Comparison of ENCODE assay signal across 17 cellular contexts in genomic region chr1:84363622-84364021, GRCh38. TPM values are rescaled to one million over a fixed set of nuclear protein-coding genes. Genes with fewer than 3 reads are reported as not detected.
"Had no signal": no experiment of that assay in that cellular context is flagged by ENCODE, and none has a peak within 500 bp of the region (broad histone marks: within the 10 kb centered on the region; RNA-seq: fewer than 3 reads in every experiment).

No MANE protein-coding gene starts in this region.

- ATAC-seq: activated CD4-positive, CD25-positive, alpha-beta regulatory T cell treated with anti-CD3 and anti-CD28 coated beads, Interleukin-2, amount 50 U/mL, for 24 hours; activated naive CD4-positive, alpha-beta T cell treated with anti-CD3 and anti-CD28 coated beads, Interleukin-2, amount 50 U/mL, for 72 hours; left cardiac atrium had no signal

- H3K36me3 Mint-ChIP-seq: activated naive CD4-positive, alpha-beta T cell treated with anti-CD3 and anti-CD28 coated beads, Interleukin-2, amount 50 U/mL, for 72 hours; naive B cell had no signal

- H3K4me3 Mint-ChIP-seq: activated T-cell treated with anti-CD3 and anti-CD28 coated beads, Interleukin-2, amount 50 U/mL, for 24 hours; immature natural killer cell; naive B cell had no signal

- H3K9ac ChIP-seq: parathyroid adenoma had no signal

- H3K4me3 ChIP-seq: lung, skin epidermis, transverse colon had no signal

- H3K36me3 ChIP-seq: brain microvascular endothelial cell, transverse colon had no signal

- H3K4me1 ChIP-seq: parathyroid adenoma had no signal

- H3K9me3 Mint-ChIP-seq: activated naive CD4-positive, alpha-beta T cell treated with anti-CD3 and anti-CD28 coated beads, Interleukin-2, amount 50 U/mL, for 72 hours; activated T-cell treated with anti-CD3 and anti-CD28 coated beads, Interleukin-2, amount 50 U/mL, for 24 hours; immature natural killer cell had no signal

- H3K27ac ChIP-seq: brain microvascular endothelial cell, parathyroid adenoma had no signal

- H3K27ac Mint-ChIP-seq: activated naive CD4-positive, alpha-beta T cell treated with anti-CD3 and anti-CD28 coated beads, Interleukin-2, amount 50 U/mL, for 72 hours; activated T-cell treated with anti-CD3 and anti-CD28 coated beads, Interleukin-2, amount 50 U/mL, for 24 hours had no signal

- H3K79me2 ChIP-seq: parathyroid adenoma had no signal

- H3K9me3 ChIP-seq: transverse colon had no signal

- DNase-seq: activated effector memory CD4-positive, alpha-beta T cell treated with anti-CD3 and anti-CD28 coated beads, Interleukin-2, amount 50 U/mL, for 16 hours; activated T-cell treated with anti-CD3 and anti-CD28 coated beads, Interleukin-2, amount 50 U/mL, for 24 hours; amniotic stem cell; brain microvascular endothelial cell; immature natural killer cell; left cardiac atrium; midbrain; naive B cell; retina; T-helper 2 cell; transverse colon had no signal

- H3K27me3 Mint-ChIP-seq: activated T-cell treated with anti-CD3 and anti-CD28 coated beads, Interleukin-2, amount 50 U/mL, for 24 hours; naive B cell had no signal

- H3K27me3 ChIP-seq: brain microvascular endothelial cell, transverse colon had no signal

RNA-seq across cellular contexts. Expression of gene DNASE2B, which starts 34.7 kb away (rescaled TPM):
- total RNA-seq: activated naive CD4-positive, alpha-beta T cell treated with anti-CD3 and anti-CD28 coated beads, Interleukin-2, amount 50 U/mL, for 72 hours; glomerular endothelial cell; left cardiac atrium had no signal
- polyA plus RNA-seq: immature natural killer cell had no signal
